ENCODE assay signal across 12 cellular contexts in genomic region chr9:93599571-93600403, GRCh38. TPM values are rescaled to one million over a fixed set of nuclear protein-coding genes. Genes with fewer than 3 reads are reported as not detected.
A peak's percentile ranks its signal among the peaks of the same experiment; 100 is the strongest.
DNase-seq lines count a peak whose midpoint lies in the region; ATAC-seq, FAIRE-seq and TF ChIP-seq lines count a peak whose summit lies in the region.
"Had no signal": no experiment of that assay in that cellular context is flagged by ENCODE, and none has a peak within 500 bp of the region (broad histone marks: within the 10 kb centered on the region; RNA-seq: fewer than 3 reads in every experiment).

No MANE protein-coding gene starts in this region.

- peak overlapping the region; percentile 90 for H3K23ac ChIP-seq in trophoblast cell (ENCODE audit: low read length)

- peaks cover 53% of the 10 kb centered on the region for H3K4me1 Mint-ChIP-seq in activated CD4-positive, alpha-beta T cell treated with anti-CD3 and anti-CD28 coated beads for 36 hours
- peaks cover 39% of the 10 kb centered on the region for H3K4me1 Mint-ChIP-seq in GM23338

- H3K4ac ChIP-seq in trophoblast cell (ENCODE audit: low read depth, low read length), result no peak overlapping the region

- H2BK120ac ChIP-seq in trophoblast cell (ENCODE audit: insufficient read depth, low read length, poor library complexity), result no peak overlapping the region

- no peaks in the 10 kb centered on the region for H3K79me1 ChIP-seq in trophoblast cell (ENCODE audit: low read length)

- no peak overlapping the region for H2BK12ac ChIP-seq in trophoblast cell (ENCODE audit: low read length)

- H3K9me3 ChIP-seq in trophoblast cell (ENCODE audit: insufficient read depth, low read depth, low read length), result peaks cover 6% of the 10 kb centered on the region
- H3K9me3 ChIP-seq: testis had no signal

- peaks cover 5% of the 10 kb centered on the region for H3K36me3 Mint-ChIP-seq in activated CD4-positive, alpha-beta T cell treated with anti-CD3 and anti-CD28 coated beads for 36 hours (ENCODE audit: low read depth)
- H3K36me3 Mint-ChIP-seq in GM23338 (ENCODE audit: low read depth), result peaks cover 8% of the 10 kb centered on the region

- POLR2A ChIA-PET in activated CD4-positive, alpha-beta T cell treated with anti-CD3 and anti-CD28 coated beads for 36 hours (lab: Charles Lee), result no interaction called here

- H4K12ac ChIP-seq in trophoblast cell (ENCODE audit: low read depth, low read length), result no peak overlapping the region

- H3K4me3 Mint-ChIP-seq in activated CD4-positive, alpha-beta T cell treated with anti-CD3 and anti-CD28 coated beads for 36 hours, result no peak overlapping the region
- peak overlapping the region; percentile 1; the same call in 1 of the 3 replicates for H3K4me3 Mint-ChIP-seq in GM23338
- H3K4me3 Mint-ChIP-seq: dendritic cell treated with granulocyte-macrophage colony-stimulating factor and Interleukin-4, amounts not matched to agents 40 ng/mL and 50 ng/mL, for 4 days had no signal

- CTCF ChIA-PET in activated CD4-positive, alpha-beta T cell treated with anti-CD3 and anti-CD28 coated beads for 36 hours (lab: Charles Lee), result interaction anchor here (0.6 to 1.1 kb wide), 2 partner anchors 27 to 34 kb away, joined by 3 read pairs; no protein-coding TSS in a partner anchor

- no peak overlapping the region for H3K27ac Mint-ChIP-seq in activated CD4-positive, alpha-beta T cell treated with anti-CD3 and anti-CD28 coated beads for 36 hours
- peak overlapping the region; percentile 41 for H3K27ac Mint-ChIP-seq in GM23338
- H3K27ac Mint-ChIP-seq: dendritic cell treated with granulocyte-macrophage colony-stimulating factor and Interleukin-4, amounts not matched to agents 40 ng/mL and 50 ng/mL, for 4 days had no signal

- H4K8ac ChIP-seq in trophoblast cell (ENCODE audit: low read depth, low read length), result no peak overlapping the region

- no peak overlapping the region for H3K18ac ChIP-seq in trophoblast cell (ENCODE audit: low read length)

- H2AK5ac ChIP-seq in trophoblast cell (ENCODE audit: low read length), result no peak overlapping the region

- no peak overlapping the region for H2BK5ac ChIP-seq in trophoblast cell (ENCODE audit: low read depth, low read length, poor library complexity)

- H3K79me2 ChIP-seq in GM23338 (replicated peaks; ENCODE audit: insufficient read depth) (peaks cover 17% of the 10 kb centered on the region), trophoblast cell (ENCODE audit: control insufficient read depth, insufficient read depth, low read length, poor library complexity) (no peaks in the 10 kb centered on the region)

- H3K27ac ChIP-seq in GM23338 (ENCODE audit: low read depth), result peak overlapping the region; percentile 87
- no peak overlapping the region for H3K27ac ChIP-seq in trophoblast cell (ENCODE audit: low read depth, low read length)
- H3K27ac ChIP-seq: testis had no signal

- no peaks in the 10 kb centered on the region; the same call in 1 of the 2 replicates for H3F3A ChIP-seq in GM23338 (replicated peaks; ENCODE audit: low read depth)

- no peak for DNase-seq in activated CD4-positive, alpha-beta T cell treated with anti-CD3 and anti-CD28 coated beads for 36 hours
- DNase-seq in activated CD4-positive, alpha-beta T cell treated with anti-CD3 and anti-CD28 coated beads for 1 hour, result no peak
- DNase-seq in GM23338 (ENCODE audit: low spot score) (peak; percentile 28), bronchial epithelial cell (ENCODE audit: low read depth) (no peak), trophoblast cell (no peak), NCI-H446 (lab: John Stamatoyannopoulos, UW) (no peak), kidney glomerular epithelial cell (lab: John Stamatoyannopoulos, UW) (no peak), NCI-H1092 treated with DMSO at 0.1 percent for 48 hours (lab: John Stamatoyannopoulos, UW) (no peak)
- DNase-seq: activated gamma-delta T cell treated with Interleukin-2 at 50 U/mL for 16 hours, testis had no signal

- no CpG with 5 or more reads among the region's 17 CpGs for WGBS in trophoblast cell (ENCODE audit: extremely low coverage, insufficient coverage, insufficient read length)

- intact Hi-C loops in activated CD4-positive, alpha-beta T cell treated with anti-CD3 and anti-CD28 coated beads for 36 hours (cut with DNase I, micrococcal nuclease), result no loop called here

- H2AFZ ChIP-seq in GM23338, result no peak overlapping the region
- no peak overlapping the region for H2AFZ ChIP-seq in trophoblast cell (ENCODE audit: insufficient read depth, low read length, poor library complexity)

- H3K27me3 Mint-ChIP-seq in activated CD4-positive, alpha-beta T cell treated with anti-CD3 and anti-CD28 coated beads for 36 hours, result no peaks in the 10 kb centered on the region
- H3K27me3 Mint-ChIP-seq in GM23338 (ENCODE audit: insufficient read depth, low read depth, poor library complexity), result peaks cover 4% of the 10 kb centered on the region
- H3K27me3 Mint-ChIP-seq: dendritic cell treated with granulocyte-macrophage colony-stimulating factor and Interleukin-4, amounts not matched to agents 40 ng/mL and 50 ng/mL, for 4 days had no signal

- no peaks in the 10 kb centered on the region for H4K20me1 ChIP-seq in GM23338 (replicated peaks; ENCODE audit: insufficient read depth)

- no peaks in the 10 kb centered on the region for H3K9me3 Mint-ChIP-seq in activated CD4-positive, alpha-beta T cell treated with anti-CD3 and anti-CD28 coated beads for 36 hours (ENCODE audit: low read depth)
- H3K9me3 Mint-ChIP-seq in GM23338, result 0 out of 3 replicates have a peak, but pooled peaks cover 2% of the 10 kb centered on the region
- H3K9me3 Mint-ChIP-seq: dendritic cell treated with granulocyte-macrophage colony-stimulating factor and Interleukin-4, amounts not matched to agents 40 ng/mL and 50 ng/mL, for 4 days had no signal

- H3K4me1 ChIP-seq in GM23338 (ENCODE audit: insufficient read depth) (peaks cover 34% of the 10 kb centered on the region), trophoblast cell (ENCODE audit: control insufficient read depth in 1 of 2, insufficient read depth in 2 of 2, low read length in 2 of 2) (peaks cover 0 to 7% of the 10 kb centered on the region in 2 experiments)
- H3K4me1 ChIP-seq: testis had no signal

- H3K9me2 ChIP-seq in GM23338 (ENCODE audit: insufficient read depth), result no peaks in the 10 kb centered on the region

- H3K27me3 ChIP-seq in GM23338 (ENCODE audit: insufficient read depth) (no peaks in the 10 kb centered on the region), bronchial epithelial cell (ENCODE audit: control insufficient read depth, insufficient read depth, low read length) (no peaks in the 10 kb centered on the region), trophoblast cell (ENCODE audit: insufficient read depth, low read length) (no peaks in the 10 kb centered on the region)
- H3K27me3 ChIP-seq: testis had no signal

- no peaks in the 10 kb centered on the region for H3K36me3 ChIP-seq in GM23338 (ENCODE audit: insufficient read depth)
- no peaks in the 10 kb centered on the region for H3K36me3 ChIP-seq in bronchial epithelial cell (ENCODE audit: control insufficient read depth, insufficient read depth, low read length)
- peaks cover 0 to 2% of the 10 kb centered on the region in 2 experiments for H3K36me3 ChIP-seq in trophoblast cell (ENCODE audit: control insufficient read depth in 1 of 2, insufficient read depth in 2 of 2, low read length in 2 of 2)

- TF ChIP-seq CTCF in GM23338 (conservative IDR thresholded peaks at IDR 0.05; ENCODE audit: low read depth in 2 of 2) (no peak), bronchial epithelial cell (IDR thresholded peaks at IDR 0.05; ENCODE audit: insufficient read depth, low read length, severe bottlenecking) (no peak)

- no peak overlapping the region for H3K14ac ChIP-seq in trophoblast cell (ENCODE audit: low read length)

- no peak overlapping the region for H3K9ac ChIP-seq in trophoblast cell (ENCODE audit: low read length)

- no peak overlapping the region for H3K4me3 ChIP-seq in GM23338
- no peak overlapping the region for H3K4me3 ChIP-seq in bronchial epithelial cell (ENCODE audit: low read depth, low read length)
- peak overlapping the region; percentile 44 for H3K4me3 ChIP-seq in trophoblast cell (ENCODE audit: low read depth, low read length)
- H3K4me3 ChIP-seq: testis had no signal

- peak; percentile 95 for FAIRE-seq in bronchial epithelial cell (lab: Jason Lieb, UNC)
- FAIRE-seq: RCC 7860 had no signal

- ATAC-seq in activated CD4-positive, alpha-beta T cell treated with anti-CD3 and anti-CD28 coated beads for 36 hours, result peak; percentile 40
- ATAC-seq in GM23338, result peak; percentile 22

- no peak overlapping the region for H4K91ac ChIP-seq in trophoblast cell (ENCODE audit: low read depth, low read length)

- H3K4me2 ChIP-seq in GM23338 (peak overlapping the region; percentile 69), trophoblast cell (ENCODE audit: low read length) (no peak overlapping the region)

TF ChIP-seq in GM23338, 12 proteins besides CTCF, POLR2A, EP300 and RAD21 (continues in another document):
- TF ChIP-seq CREB1 (CRISPR knock-in tag; IDR thresholded peaks at IDR 0.05; ENCODE audit: low read depth) (no peak), POLR2AphosphoS5 (IDR thresholded peaks at IDR 0.05; ENCODE audit: low read depth) (no peak)

RNA-seq across cellular contexts. Expression of gene PHF2, which starts 23.4 kb away (rescaled TPM):
- total RNA-seq in activated CD4-positive, alpha-beta T cell treated with anti-CD3 and anti-CD28 coated beads for 36 hours, result 10 to 100 TPM; 16.0 to 16.5 TPM
- total RNA-seq in GM23338 (2014; rRNA removed; shearing (Covaris generic)), result 8.9 and 11.8 TPM in 2 replicates
- polyA plus RNA-seq in GM23338 (2016; fragmentation: Nextera tagmentation; extraction: Ambion mirVana), result 4.3 and 5.0 TPM in 2 replicates
- total RNA-seq in bronchial epithelial cell, result 10.0 and 10.9 TPM in 2 replicates
- 12.6 and 12.7 TPM in 2 replicates for polyA plus RNA-seq in trophoblast cell (2013)
